Comparison of ENCODE assay signal across 26 cellular contexts in the genomic region with DNA sequence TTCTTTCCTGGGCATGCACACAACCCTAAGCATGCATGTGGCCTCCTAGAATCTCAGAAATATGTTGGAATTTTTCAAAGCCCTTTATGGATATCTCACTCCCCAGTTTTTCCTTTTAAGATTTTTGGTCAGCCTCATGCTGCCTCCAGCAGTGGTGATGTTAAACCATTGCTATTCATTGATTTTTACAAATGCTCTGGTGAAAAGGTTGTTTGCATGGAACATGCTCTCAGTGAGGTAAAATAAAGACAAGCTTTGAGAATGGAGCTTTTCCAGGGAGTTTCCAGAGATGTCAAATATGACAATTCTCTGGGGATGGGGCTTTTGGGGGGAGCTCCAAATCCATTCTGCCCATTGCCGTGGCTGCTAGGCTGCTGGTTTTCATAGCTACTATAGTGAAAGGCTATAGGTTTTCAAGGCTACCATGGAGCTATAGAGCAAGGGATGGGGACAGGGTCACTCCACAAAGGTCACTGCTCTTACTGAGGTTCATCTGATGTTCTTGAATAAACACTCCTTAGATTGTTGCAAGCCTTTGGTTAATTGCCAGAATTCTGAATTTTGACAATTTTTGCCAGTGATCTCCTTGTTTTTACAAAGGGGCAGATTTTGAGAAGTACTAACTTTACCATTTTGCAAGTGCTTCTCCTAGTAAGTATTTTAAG.
DNase-seq lines count a peak whose midpoint lies in the region; ATAC-seq, FAIRE-seq and TF ChIP-seq lines count a peak whose summit lies in the region.
"Had no signal": no experiment of that assay in that cellular context is flagged by ENCODE, and none has a peak within 500 bp of the region (broad histone marks: within the 10 kb centered on the region; RNA-seq: fewer than 3 reads in every experiment).

No MANE protein-coding gene starts in this region.

- H4K20me1 ChIP-seq in HepG2 (ENCODE audit: insufficient read depth, low read length) = no peaks in the 10 kb centered on the region
- H4K20me1 ChIP-seq: BLaER1 had no signal

- H3K36me3 ChIP-seq in liver (ENCODE audit: control insufficient read depth in 4 of 4, insufficient read depth in 3 of 4, low read depth in 1 of 4, low read length in 3 of 4) (no peaks in the 10 kb centered on the region), HepG2 (replicated peaks in 1 of 2; ENCODE audit: control insufficient read depth in 1 of 2, insufficient read depth in 2 of 2, low read length in 2 of 2) (no peaks in the 10 kb centered on the region), body of pancreas (replicated peaks in 1 of 2; ENCODE audit: insufficient read depth in 1 of 2, low read depth in 2 of 2) (no peaks in the 10 kb centered on the region), tibial artery (no peaks in the 10 kb centered on the region)
- H3K36me3 ChIP-seq: BE2C, BLaER1 had no signal

- no peak for ATAC-seq in HepG2
- ATAC-seq in body of pancreas = peak; percentile 72
- ATAC-seq: A549, GM12878 had no signal

- H3K9me3 Mint-ChIP-seq in progenitor cell of endocrine pancreas (ENCODE audit: low read depth) = peaks cover 16% of the 10 kb centered on the region

- H3K27me3 Mint-ChIP-seq in progenitor cell of endocrine pancreas = no peaks in the 10 kb centered on the region
- H3K27me3 Mint-ChIP-seq: CD4-positive, alpha-beta memory T cell; CD8-positive, alpha-beta memory T cell had no signal

- H3K9ac ChIP-seq in liver (ENCODE audit: low read depth in 1 of 2, low read length in 2 of 2) = no peak overlapping the region
- no peak overlapping the region for H3K9ac ChIP-seq in HepG2 (ENCODE audit: insufficient read depth, low read depth, low read length)
- H3K9ac ChIP-seq: BLaER1 had no signal

- 30% methylated on average over 1 of the region's 1 CpG for WGBS in liver
- WGBS in HepG2 (ENCODE audit: low lambda C conversion rate) = 17% methylated on average over 1 of the region's 1 CpG
- 40 to 50% methylated on average over 1 of the region's 1 CpG for WGBS in body of pancreas, 2 donors

- TF ChIP-seq RAD21 in liver (IDR thresholded peaks at IDR 0.05) (peak in 1 of 2 donors; percentile 5), HepG2 (CRISPR knock-in tag; IDR thresholded peaks at IDR 0.05) (no peak)

- intact Hi-C loops in HepG2 (cut with micrococcal nuclease; ENCODE audit: unreplicated experiment) (loop anchor here (1.0 kb wide), 1 partner anchor 19 kb away; no protein-coding TSS in a partner anchor), body of pancreas (cut with DNase I) (no loop called here), tibial artery (cut with DNase I; ENCODE audit: low total_unique reads) (no loop called here)

- H3K79me2 ChIP-seq in HepG2 (ENCODE audit: insufficient read depth, low read length) = no peaks in the 10 kb centered on the region

- H3K36me3 Mint-ChIP-seq in progenitor cell of endocrine pancreas (ENCODE audit: insufficient read depth) = peaks cover 9% of the 10 kb centered on the region
- H3K36me3 Mint-ChIP-seq: CD14-positive monocyte had no signal

- H3K27me3 ChIP-seq in liver (ENCODE audit: control insufficient read depth in 4 of 4, insufficient read depth in 4 of 4, low read length in 3 of 4) = no peaks in the 10 kb centered on the region
- H3K27me3 ChIP-seq in HepG2 (ENCODE audit: control insufficient read depth in 1 of 2, insufficient read depth in 2 of 2, low read length in 2 of 2) = 0 out of 5 replicates have a peak, but pooled peaks cover 0 to 4% of the 10 kb centered on the region in 2 experiments
- H3K27me3 ChIP-seq in body of pancreas = no peaks in the 10 kb centered on the region
- no peaks in the 10 kb centered on the region for H3K27me3 ChIP-seq in tibial artery
- H3K27me3 ChIP-seq: BE2C, BLaER1 had no signal

- DNase-seq in HepG2 (ENCODE audit: low spot score) (no peak), body of pancreas (no peak), progenitor cell of endocrine pancreas (ENCODE audit: low spot score, unreplicated experiment) (no peak), tibial artery (no peak), NCI-H510A (lab: John Stamatoyannopoulos, UW) (no peak)
- DNase-seq: BE2C; C1 segment of cervical spinal cord; CD4-positive, alpha-beta memory T cell; CD4-positive, CD25-positive, alpha-beta regulatory T cell; CD8-positive, alpha-beta memory T cell; COR-L47; DMS 273 treated with DMSO at 0.1 percent for 48 hours; DMS153; DMS53; DMS79; DND-41; EL; GDM1 had no signal

- H3K9me3 ChIP-seq in liver (ENCODE audit: control insufficient read depth in 4 of 4, low read length in 3 of 4) (no peaks in the 10 kb centered on the region), HepG2 (ENCODE audit: low read length) (no peaks in the 10 kb centered on the region), body of pancreas (no peaks in the 10 kb centered on the region), tibial artery (peaks cover 0 to 4% (median 0%) of the 10 kb centered on the region in 3 donors)
- H3K9me3 ChIP-seq: A549, BE2C, BLaER1 had no signal

- CTCF ChIA-PET in HepG2 (lab: Yijun Ruan, JAX; ENCODE audit: low intra/inter-chr PET ratio, low total read pairs) = no interaction called here

- H3K4me1 Mint-ChIP-seq in progenitor cell of endocrine pancreas (ENCODE audit: low read depth) = peaks cover 35% of the 10 kb centered on the region

- no peak for FAIRE-seq in HepG2 (lab: Jason Lieb, UNC)
- FAIRE-seq: A549, GM12878, GM12892, GM19239 had no signal

- H3K4me1 ChIP-seq in liver (ENCODE audit: control insufficient read depth in 4 of 4, insufficient read depth in 4 of 4, low read length in 3 of 4) = peaks cover 2 to 11% (median 8%) of the 10 kb centered on the region in 4 donors
- H3K4me1 ChIP-seq in HepG2 (ENCODE audit: insufficient read depth, low read length) = no peaks in the 10 kb centered on the region
- no peaks in the 10 kb centered on the region for H3K4me1 ChIP-seq in body of pancreas
- no peaks in the 10 kb centered on the region for H3K4me1 ChIP-seq in tibial artery
- H3K4me1 ChIP-seq: BE2C had no signal

- peak overlapping the region; percentile 82 for H3K27ac Mint-ChIP-seq in progenitor cell of endocrine pancreas
- H3K27ac Mint-ChIP-seq: CD14-positive monocyte; CD4-positive, alpha-beta memory T cell; CD4-positive, CD25-positive, alpha-beta regulatory T cell; CD8-positive, alpha-beta memory T cell had no signal

- TF ChIP-seq EP300 in HepG2 (IDR thresholded peaks at IDR 0.05; ENCODE audit: low read depth in 2 of 2, low read length in 2 of 2) (no peak), HepG2 (CRISPR knock-in tag; IDR thresholded peaks at IDR 0.05; ENCODE audit: borderline replicate concordance) (no peak)

- H3K27ac ChIP-seq in liver (ENCODE audit: low read depth in 1 of 2, low read length in 2 of 2) = no peak overlapping the region
- no peak overlapping the region for H3K27ac ChIP-seq in HepG2 (ENCODE audit: extremely low read length, insufficient read depth, low read length)
- H3K27ac ChIP-seq in body of pancreas = peak overlapping the region in 3 of 4 donors; percentile 21 to 71 (median 65)
- H3K27ac ChIP-seq in tibial artery = no peak overlapping the region
- H3K27ac ChIP-seq: 22Rv1, A549, BLaER1 had no signal

- no peak overlapping the region for H3K4me3 Mint-ChIP-seq in progenitor cell of endocrine pancreas (ENCODE audit: low read depth)
- H3K4me3 Mint-ChIP-seq: CD14-positive monocyte; CD4-positive, alpha-beta memory T cell; CD4-positive, CD25-positive, alpha-beta regulatory T cell; CD8-positive, alpha-beta memory T cell had no signal

- no peak for TF ChIP-seq CTCF in liver (IDR thresholded peaks at IDR 0.05; ENCODE audit: low read depth, low read length, missing input control)
- no peak for TF ChIP-seq CTCF in HepG2 (CRISPR knock-in tag; IDR thresholded peaks at IDR 0.05)
- no peak for TF ChIP-seq CTCF in body of pancreas (IDR thresholded peaks at IDR 0.05)
- TF ChIP-seq CTCF in progenitor cell of endocrine pancreas (IDR thresholded peaks at IDR 0.05; ENCODE audit: unreplicated experiment) = no peak
- TF ChIP-seq CTCF in tibial artery (IDR thresholded peaks at IDR 0.05) = no peak

- H3K4me3 ChIP-seq in liver (ENCODE audit: low read depth in 1 of 3, low read length in 3 of 3) (no peak overlapping the region), HepG2 (replicated peaks in 1 of 3; ENCODE audit: insufficient read depth in 1 of 3, low read depth in 2 of 3, low read length in 3 of 3) (no peak overlapping the region), body of pancreas (no peak overlapping the region), tibial artery (no peak overlapping the region)
- H3K4me3 ChIP-seq: A549, BLaER1, GM12878 had no signal

- in situ Hi-C loops in HepG2 (cut with HindIII; ENCODE audit: extremely low pct_ligation_motif_present, low pct_unique_long_range_greater_than_20kb) = no loop called here

- BruUV-seq in HepG2 (replicated peaks; lab: Mats Ljungman, UMichigan) = no TSS peak

- H3K4me2 ChIP-seq in HepG2 (ENCODE audit: low read depth, low read length) = no peak overlapping the region
- H3K4me2 ChIP-seq: A549, BLaER1 had no signal

- TF ChIP-seq POLR2A in HepG2 (IDR thresholded peaks at IDR 0.05; ENCODE audit: insufficient read depth in 1 of 2, low read depth in 2 of 2, low read length in 2 of 2) (no peak), body of pancreas (IDR thresholded peaks at IDR 0.05) (no peak)

- POLR2A ChIA-PET in HepG2 (lab: Yijun Ruan, JAX) = no interaction called here

- no peak overlapping the region for H2AFZ ChIP-seq in HepG2 (ENCODE audit: low read length)

TF ChIP-seq in liver, 16 proteins besides CTCF, POLR2A, EP300 and RAD21 (continues in another document):
- TF ChIP-seq SP1 (IDR thresholded peaks at IDR 0.05) (no peak), RXRA (IDR thresholded peaks at IDR 0.05) (peak in 1 of 2 donors; percentile 38), HNF4A (conservative IDR thresholded peaks at IDR 0.05) (peak in 1 of 2 donors; percentile 14), YY1 (IDR thresholded peaks at IDR 0.05) (peak; percentile 40), MAX (IDR thresholded peaks at IDR 0.05) (no peak), GABPA (IDR thresholded peaks at IDR 0.05 in 1 of 2, conservative IDR thresholded peaks at IDR 0.05 in 1 of 2) (no peak)

TF ChIP-seq in HepG2, 621 proteins besides CTCF, POLR2A, EP300 and RAD21 (continues in another document):
- TF ChIP-seq, protein P1, sequence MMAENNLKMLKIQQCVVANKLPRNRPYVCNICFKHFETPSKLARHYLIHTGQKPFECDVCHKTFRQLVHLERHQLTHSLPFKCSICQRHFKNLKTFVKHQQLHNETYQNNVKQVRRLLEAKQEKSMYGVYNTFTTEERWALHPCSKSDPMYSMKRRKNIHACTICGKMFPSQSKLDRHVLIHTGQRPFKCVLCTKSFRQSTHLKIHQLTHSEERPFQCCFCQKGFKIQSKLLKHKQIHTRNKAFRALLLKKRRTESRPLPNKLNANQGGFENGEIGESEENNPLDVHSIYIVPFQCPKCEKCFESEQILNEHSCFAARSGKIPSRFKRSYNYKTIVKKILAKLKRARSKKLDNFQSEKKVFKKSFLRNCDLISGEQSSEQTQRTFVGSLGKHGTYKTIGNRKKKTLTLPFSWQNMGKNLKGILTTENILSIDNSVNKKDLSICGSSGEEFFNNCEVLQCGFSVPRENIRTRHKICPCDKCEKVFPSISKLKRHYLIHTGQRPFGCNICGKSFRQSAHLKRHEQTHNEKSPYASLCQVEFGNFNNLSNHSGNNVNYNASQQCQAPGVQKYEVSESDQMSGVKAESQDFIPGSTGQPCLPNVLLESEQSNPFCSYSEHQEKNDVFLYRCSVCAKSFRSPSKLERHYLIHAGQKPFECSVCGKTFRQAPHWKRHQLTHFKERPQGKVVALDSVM (CRISPR knock-in tag; IDR thresholded peaks at IDR 0.05) = no peak

Comparison
In these comparisons a context has a peak if more than half of its experiments do, and no peak if none do; other contexts are left out.
1. H3K27ac ChIP-seq: peak in body of pancreas (3 of 4); none in liver (0 of 2), HepG2 (single experiment) and tibial artery (0 of 2).